ENCODE assay signal across 13 cellular contexts in the genomic region with DNA sequence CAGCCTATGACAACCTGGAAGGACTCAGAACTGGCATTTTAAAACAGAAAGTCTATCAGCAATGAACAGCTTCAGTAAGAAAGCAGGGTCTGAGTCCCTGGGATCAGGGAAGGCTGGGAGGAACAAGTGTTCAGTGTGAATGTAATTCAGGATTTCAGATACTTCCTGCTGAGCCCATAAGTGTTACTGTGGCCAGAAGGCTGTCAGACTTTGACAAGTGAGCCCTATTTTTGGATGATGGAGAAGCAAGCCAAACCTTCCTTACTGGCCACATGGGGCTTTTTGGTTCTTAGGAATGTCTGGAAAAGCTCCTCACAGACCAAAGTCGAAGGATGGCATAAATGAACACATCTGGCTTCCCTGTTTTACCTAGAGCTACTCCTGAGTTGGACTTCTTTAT.
"Had no signal": no experiment of that assay in that cellular context is flagged by ENCODE, and none has a peak within 500 bp of the region (broad histone marks: within the 10 kb centered on the region; RNA-seq: fewer than 3 reads in every experiment).

No MANE protein-coding gene starts in this region.

- H3K4me3 Mint-ChIP-seq: neural crest cell; stimulated activated effector memory CD8-positive, alpha-beta T cell treated with anti-CD3 and anti-CD28 coated beads, Interleukin-12 subunit alpha, Interleukin-12 subunit beta, amount 100 ng/mL, for 72 hours had no signal

- FAIRE-seq: urothelium cell line had no signal

- H3K27ac Mint-ChIP-seq: stimulated activated effector memory CD8-positive, alpha-beta T cell treated with anti-CD3 and anti-CD28 coated beads, Interleukin-12 subunit alpha, Interleukin-12 subunit beta, amount 100 ng/mL, for 72 hours had no signal

- H3K27ac ChIP-seq: body of pancreas, thyroid gland had no signal

- H3K27me3 ChIP-seq: body of pancreas, thyroid gland had no signal

- ATAC-seq: body of pancreas; stimulated activated effector memory CD8-positive, alpha-beta T cell treated with anti-CD3 and anti-CD28 coated beads, Interleukin-12 subunit alpha, Interleukin-12 subunit beta, amount 100 ng/mL, for 72 hours had no signal

- H3K36me3 ChIP-seq: thyroid gland had no signal

- DNase-seq: activated CD4-positive, alpha-beta T cell treated with anti-CD3 and anti-CD28 coated beads for 1 hour; activated CD4-positive, alpha-beta T cell treated with anti-CD3 and anti-CD28 coated beads, Interleukin-2, amount 50 U/mL, for 4 hours; activated naive CD4-positive, alpha-beta T cell treated with anti-CD3 and anti-CD28 coated beads, Interleukin-2, amount 50 U/mL, for 16 hours; body of pancreas; central memory CD4-positive, alpha-beta T cell; cortex of kidney; effector memory CD4-positive, alpha-beta T cell; stimulated activated CD4-positive, alpha-beta T cell treated with anti-CD3 and anti-CD28 coated beads, Interleukin-12 subunit alpha, Interleukin-12 subunit beta, amount 100 ng/mL, for 4 hours; stimulated activated CD4-positive, alpha-beta T cell treated with anti-CD3 and anti-CD28 coated beads, Interleukin-2, amount 100 ng/mL, for 24 hours; thyroid gland had no signal

- H3K9me3 ChIP-seq: body of pancreas had no signal

- H3K9me3 Mint-ChIP-seq: stimulated activated effector memory CD8-positive, alpha-beta T cell treated with anti-CD3 and anti-CD28 coated beads, Interleukin-12 subunit alpha, Interleukin-12 subunit beta, amount 100 ng/mL, for 72 hours had no signal

- H3K4me3 ChIP-seq: body of pancreas, thyroid gland had no signal

- H3K36me3 Mint-ChIP-seq: stimulated activated effector memory CD8-positive, alpha-beta T cell treated with anti-CD3 and anti-CD28 coated beads, Interleukin-12 subunit alpha, Interleukin-12 subunit beta, amount 100 ng/mL, for 72 hours had no signal

- H3K4me1 ChIP-seq: body of pancreas, thyroid gland had no signal
